ENCODE assay signal across 19 cellular contexts in genomic region chr5:594241-594860, GRCh38. TPM values are rescaled to one million over a fixed set of nuclear protein-coding genes. Genes with fewer than 3 reads are reported as not detected.
DNase-seq lines count a peak whose midpoint lies in the region; TF ChIP-seq lines count a peak whose summit lies in the region.
"Had no signal": no experiment of that assay in that cellular context is flagged by ENCODE, and none has a peak within 500 bp of the region (broad histone marks: within the 10 kb centered on the region; RNA-seq: fewer than 3 reads in every experiment).

No MANE protein-coding gene starts in this region.

- no peak overlapping the region for H3K27ac ChIP-seq in smooth muscle cell (ENCODE audit: low read depth)
- H3K27ac ChIP-seq: 22Rv1, ascending aorta, upper lobe of left lung had no signal

- H3K4me1 ChIP-seq in smooth muscle cell (ENCODE audit: low read depth): no peaks in the 10 kb centered on the region
- H3K4me1 ChIP-seq: ascending aorta, Caco-2, upper lobe of left lung had no signal

- H3F3A ChIP-seq in smooth muscle cell (ENCODE audit: low read depth): no peaks in the 10 kb centered on the region

- H3K4me2 ChIP-seq in smooth muscle cell: no peak overlapping the region

- no peaks in the 10 kb centered on the region for H3K36me3 ChIP-seq in smooth muscle cell (ENCODE audit: low read depth)
- H3K36me3 ChIP-seq: ascending aorta, upper lobe of left lung had no signal

- DNase-seq in NCI-H1417 (lab: John Stamatoyannopoulos, UW): peak; percentile 23 to 81 (median 60)
- DNase-seq in NCI-H1417 treated with DMSO at 0.1 percent for 48 hours (lab: John Stamatoyannopoulos, UW): no peak
- DNase-seq in MV-4-11 (lab: John Stamatoyannopoulos, UW): peak; percentile 92
- peak; percentile 32 for DNase-seq in OCI-M1 (lab: John Stamatoyannopoulos, UW)
- DNase-seq in left kidney (ENCODE audit: low read depth, low spot score): peak; percentile 27
- no peak for DNase-seq in NCI-H2029 treated with DMSO at 0.1 percent for 48 hours (lab: John Stamatoyannopoulos, UW)
- no peak for DNase-seq in SW 1271 (lab: John Stamatoyannopoulos, UW)
- no peak for DNase-seq in smooth muscle cell (lab: John Stamatoyannopoulos, UW; ENCODE audit: unreplicated experiment)
- DNase-seq: activated CD8-positive, alpha-beta memory T cell treated with anti-CD3 and anti-CD28 coated beads for 24 hours; Caco-2; foreskin fibroblast; hippocampal formation; NCI-H187 treated with DMSO at 0.1 percent for 48 hours; nucleus accumbens; stimulated activated CD4-positive, alpha-beta T cell treated with anti-CD3 and anti-CD28 coated beads, Interleukin-4, amount 100 ng/mL, for 1 hour had no signal

- H3K4me3 ChIP-seq in smooth muscle cell: no peak overlapping the region
- H3K4me3 ChIP-seq: ascending aorta, lung, upper lobe of left lung had no signal

- no peaks in the 10 kb centered on the region for H3K9me3 ChIP-seq in smooth muscle cell (replicated peaks; ENCODE audit: low read depth)
- H3K9me3 ChIP-seq: upper lobe of left lung had no signal

- no peak overlapping the region for H3K9ac ChIP-seq in smooth muscle cell (ENCODE audit: low read depth)

- WGBS in smooth muscle cell (ENCODE audit: low lambda C conversion rate): 63% methylated on average over 2 of the region's 2 CpGs

- peaks cover 44% of the 10 kb centered on the region for H3K27me3 ChIP-seq in smooth muscle cell (ENCODE audit: low read depth)
- H3K27me3 ChIP-seq: ascending aorta, upper lobe of left lung had no signal

- no peak for TF ChIP-seq CTCF in smooth muscle cell (IDR thresholded peaks at IDR 0.05; ENCODE audit: borderline replicate concordance, insufficient read depth, poor library complexity, severe bottlenecking)

- no peaks in the 10 kb centered on the region for H3K79me2 ChIP-seq in smooth muscle cell (ENCODE audit: low read depth)

- no peaks in the 10 kb centered on the region for H4K20me1 ChIP-seq in smooth muscle cell (ENCODE audit: low read depth)

- H2AFZ ChIP-seq in smooth muscle cell (ENCODE audit: low read depth): no peak overlapping the region

RNA-seq across cellular contexts. Expression of gene CEP72, which starts 17.8 kb away (rescaled TPM):
- 3.5 and 4.0 TPM in 2 replicates for total RNA-seq in smooth muscle cell
- polyA plus RNA-seq in smooth muscle cell: 0.77 and 2.7 TPM in 2 replicates

Comparison
In these comparisons a context has a peak if more than half of its experiments do, and no peak if none do; other contexts are left out.
1. DNase-seq: peak in NCI-H1417 (3 of 3), MV-4-11 (single experiment), OCI-M1 (single experiment) and left kidney (single experiment); none in NCI-H1417 treated with DMSO at 0.1 percent for 48 hours (single experiment), NCI-H2029 treated with DMSO at 0.1 percent for 48 hours (single experiment), SW 1271 (0 of 2) and smooth muscle cell (single experiment).